24 cellular contexts compared by ENCODE assay signal in genomic region chr1:71603044-71603776, GRCh38.
"Had no signal": no experiment of that assay in that cellular context is flagged by ENCODE, and none has a peak within 500 bp of the region (broad histone marks: within the 10 kb centered on the region; RNA-seq: fewer than 3 reads in every experiment).

No MANE protein-coding gene starts in this region.

- H3K36me3 Mint-ChIP-seq: immature natural killer cell; memory B cell; mesothelial cell of epicardium; natural killer cell treated with Interleukin-12 subunit alpha and Interleukin-12 subunit beta and Interleukin-15 and Interleukin-18, amount 100 ng/mL, for 72 hours; neural progenitor cell had no signal

- H3K4me1 ChIP-seq: gastrocnemius medialis, left lung, lower lobe of right lung, neural progenitor cell, suprapubic skin, tibial artery, upper lobe of left lung, uterus had no signal

- H3K36me3 ChIP-seq: gastrocnemius medialis, left lung, lower lobe of right lung, neural progenitor cell, ovary, suprapubic skin, upper lobe of left lung, uterus had no signal

- H3K4me2 ChIP-seq: neural progenitor cell, smooth muscle cell had no signal

- H3K4me3 Mint-ChIP-seq: immature natural killer cell; memory B cell; mesothelial cell of epicardium; natural killer cell treated with Interleukin-12 subunit alpha and Interleukin-12 subunit beta and Interleukin-15 and Interleukin-18, amount 100 ng/mL, for 72 hours; neural progenitor cell had no signal

- H3K27ac Mint-ChIP-seq: immature natural killer cell; memory B cell; mesothelial cell of epicardium; natural killer cell treated with Interleukin-12 subunit alpha and Interleukin-12 subunit beta and Interleukin-15 and Interleukin-18, amount 100 ng/mL, for 72 hours; neural progenitor cell; progenitor cell of endocrine pancreas had no signal

- H3K9me3 ChIP-seq: gastrocnemius medialis, lower lobe of right lung, ovary, suprapubic skin, tibial artery, upper lobe of left lung, uterus had no signal

- H3K4me1 Mint-ChIP-seq: immature natural killer cell, memory B cell, mesothelial cell of epicardium, neural progenitor cell had no signal

- ATAC-seq: esophagus mucosa; gastrocnemius medialis; left lung; lower lobe of right lung; natural killer cell treated with Interleukin-12 subunit alpha and Interleukin-12 subunit beta and Interleukin-15 and Interleukin-18, amount 100 ng/mL, for 72 hours; right cardiac atrium; stimulated activated naive CD8-positive, alpha-beta T cell treated with anti-CD3 and anti-CD28 coated beads, Interleukin-15, Interleukin-2, amounts not matched to agents 100 U/mL and 50 U/mL, for 24 hours had no signal

- FAIRE-seq: endometrium, keratinocyte had no signal

- H2AFZ ChIP-seq: neural progenitor cell had no signal

- H3K27me3 Mint-ChIP-seq: memory B cell; natural killer cell treated with Interleukin-12 subunit alpha and Interleukin-12 subunit beta and Interleukin-15 and Interleukin-18, amount 100 ng/mL, for 72 hours; progenitor cell of endocrine pancreas had no signal

- H3K27ac ChIP-seq: coronary artery, gastrocnemius medialis, left lung, lower lobe of right lung, neural progenitor cell, ovary, suprapubic skin, tibial artery, upper lobe of left lung, uterus had no signal

- H3K9ac ChIP-seq: neural progenitor cell had no signal

- H3K4me3 ChIP-seq: coronary artery, gastrocnemius medialis, left lung, lower lobe of right lung, neural progenitor cell, ovary, smooth muscle cell, suprapubic skin, tibial artery, upper lobe of left lung, uterus had no signal

- DNase-seq: effector CD8-positive, alpha-beta T cell; gastrocnemius medialis; immature natural killer cell; lower lobe of right lung; nucleus accumbens; ovary; right cardiac atrium; stimulated activated CD4-positive, alpha-beta T cell treated with anti-CD3 and anti-CD28 coated beads, Interleukin-2, amount 100 ng/mL, for 48 hours; stimulated activated naive CD8-positive, alpha-beta T cell treated with anti-CD3 and anti-CD28 coated beads, Interleukin-15, Interleukin-2, amounts not matched to agents 100 U/mL and 50 U/mL, for 24 hours; tibial artery; uterus had no signal

- H3K27me3 ChIP-seq: gastrocnemius medialis, left lung, neural progenitor cell, ovary, suprapubic skin, tibial artery, upper lobe of left lung, uterus had no signal
